Comparison of ENCODE assay signal across 23 cellular contexts in genomic region chr6:101417899-101418298, GRCh38. TPM values are rescaled to one million over a fixed set of nuclear protein-coding genes. Genes with fewer than 3 reads are reported as not detected.
"Had no signal": no experiment of that assay in that cellular context is flagged by ENCODE, and none has a peak within 500 bp of the region (broad histone marks: within the 10 kb centered on the region; RNA-seq: fewer than 3 reads in every experiment).

No MANE protein-coding gene starts in this region.

- H3K9ac ChIP-seq: parathyroid adenoma had no signal

- H3K36me3 ChIP-seq: heart left ventricle, thoracic aorta, vagina had no signal

- H3K27me3 ChIP-seq: heart left ventricle, vagina had no signal

- H3K79me2 ChIP-seq: parathyroid adenoma had no signal

- ATAC-seq: activated CD4-positive, CD25-positive, alpha-beta regulatory T cell treated with anti-CD3 and anti-CD28 coated beads, Interleukin-2, amount 50 U/mL, for 24 hours; activated CD8-positive, alpha-beta memory T cell treated with anti-CD3 and anti-CD28 coated beads, Interleukin-2, amount 10 ng/mL, durations not matched to agents 7 days and 5 days; activated CD8-positive, alpha-beta T cell treated with anti-CD3 and anti-CD28 coated beads for 36 hours; activated naive CD8-positive, alpha-beta T cell treated with anti-CD3 and anti-CD28 coated beads, Interleukin-2, amount 50 U/mL, for 24 hours; heart left ventricle; left cardiac atrium; right cardiac atrium had no signal

- H3K4me3 ChIP-seq: coronary artery, heart left ventricle, thoracic aorta, vagina had no signal

- H3K4me1 ChIP-seq: heart left ventricle, parathyroid adenoma, vagina had no signal

- H3K9me3 ChIP-seq: heart left ventricle, thoracic aorta, vagina had no signal

- H2AFZ ChIP-seq: parathyroid adenoma had no signal

- H3K27ac ChIP-seq: coronary artery, epithelial cell of prostate, heart left ventricle, parathyroid adenoma, thoracic aorta, vagina, VCaP had no signal

- DNase-seq: activated CD4-positive, alpha-beta T cell treated with anti-CD3 and anti-CD28 coated beads, Interleukin-2, amount 10 ng/mL, durations not matched to agents 24 days and 14 days; activated CD8-positive, alpha-beta memory T cell treated with anti-CD3 and anti-CD28 coated beads, Interleukin-2, amount 10 ng/mL, durations not matched to agents 7 days and 5 days; activated CD8-positive, alpha-beta T cell treated with anti-CD3 and anti-CD28 coated beads for 36 hours; activated gamma-delta T cell; activated naive CD4-positive, alpha-beta T cell treated with anti-CD3 and anti-CD28 coated beads, Interleukin-2, amount 50 U/mL, for 16 hours; activated naive CD8-positive, alpha-beta T cell treated with anti-CD3 and anti-CD28 coated beads, Interleukin-2, amount 50 U/mL, for 24 hours; activated T-cell treated with anti-CD3 and anti-CD28 coated beads for 4 hours; cerebellar nuclear complex; heart left ventricle; left cardiac atrium; nucleus accumbens; right cardiac atrium; stimulated activated CD4-positive, alpha-beta T cell treated with anti-CD3 and anti-CD28 coated beads, Interleukin-4, amount 100 ng/mL, for 24 hours; stimulated activated naive CD4-positive, alpha-beta T cell treated with Interleukin-2 at 50 U/mL for 16 hours had no signal

RNA-seq across cellular contexts. Expression of gene GRIK2, which starts 24.4 kb away (rescaled TPM):
- total RNA-seq: activated CD4-positive, alpha-beta T cell treated with anti-CD3 and anti-CD28 coated beads, Interleukin-2, amount 10 ng/mL, durations not matched to agents 24 days and 14 days; activated CD8-positive, alpha-beta memory T cell treated with anti-CD3 and anti-CD28 coated beads, Interleukin-2, amount 10 ng/mL, durations not matched to agents 7 days and 5 days; activated CD8-positive, alpha-beta T cell treated with anti-CD3 and anti-CD28 coated beads for 36 hours; mononuclear cell; pulmonary artery endothelial cell had no signal
